8 cellular contexts compared by ENCODE assay signal in the genomic region with DNA sequence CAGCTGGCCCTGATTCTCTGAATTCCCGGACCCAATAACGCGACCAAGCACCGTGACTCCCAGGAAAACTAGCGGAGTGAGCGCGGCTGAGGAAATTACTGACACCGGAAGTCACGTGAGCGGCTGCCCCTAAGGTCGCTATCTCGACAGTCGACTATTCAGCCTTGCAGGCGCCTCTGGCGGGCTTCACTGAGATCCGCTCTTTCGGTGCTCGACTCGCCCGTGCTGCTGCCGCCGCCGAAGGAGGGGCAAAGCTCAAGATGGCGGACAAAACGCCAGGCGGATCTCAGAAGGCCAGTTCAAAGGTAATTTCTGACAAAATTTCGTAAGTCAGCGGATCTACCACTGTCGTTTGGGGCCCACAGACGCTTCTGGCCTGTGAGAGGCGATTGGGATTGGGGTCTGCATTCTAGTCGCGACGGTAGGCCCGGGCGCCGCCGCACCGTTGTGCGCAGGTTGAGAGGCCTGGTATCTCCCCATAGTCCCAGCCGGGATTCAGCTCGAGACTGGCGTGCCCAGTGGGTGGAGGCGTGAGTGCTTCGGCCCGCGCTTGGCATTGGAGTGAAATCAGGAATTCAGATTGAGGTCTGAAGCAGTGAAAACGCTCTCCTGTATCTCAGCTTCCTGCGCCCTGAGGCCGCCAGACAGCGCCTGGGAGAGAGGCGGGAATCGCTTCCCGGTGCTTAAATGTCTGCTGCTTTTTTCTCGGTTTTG. TPM values are rescaled to one million over a fixed set of nuclear protein-coding genes. Genes with fewer than 3 reads are reported as not detected.
A peak's percentile ranks its signal among the peaks of the same experiment; 100 is the strongest.
DNase-seq lines count a peak whose midpoint lies in the region; ATAC-seq and TF ChIP-seq lines count a peak whose summit lies in the region.

A gene (plus strand): TSS at position 202 of the 714 bp plus-strand sequence. CDS start 59 bp downstream, at position 261.

- H3K79me2 ChIP-seq in KMS-11 (ENCODE audit: insufficient read depth, low read depth) = peaks cover 51% of the 10 kb centered on the region

- peak within 1 kb of the TSS; percentile 97 for H3K9ac ChIP-seq in KMS-11

- H2AFZ ChIP-seq in KMS-11 (ENCODE audit: low read depth) = peak within 1 kb of the TSS; percentile 81

- TF ChIP-seq CTCF in KMS-11 (conservative IDR thresholded peaks at IDR 0.05; ENCODE audit: low read depth, low read length) (no peak), Peyer's patch (IDR thresholded peaks at IDR 0.05) (peak in 3 of 6 experiments; percentile 36 to 47 (median 39))

- no peaks in the 10 kb centered on the region for H3K36me3 ChIP-seq in KMS-11 (ENCODE audit: insufficient read depth)
- H3K36me3 ChIP-seq in Peyer's patch = no peaks in the 10 kb centered on the region
- H3K36me3 ChIP-seq in muscle layer of duodenum (ENCODE audit: control insufficient read depth in 1 of 2, insufficient read depth in 2 of 2, low read length in 2 of 2) = peaks cover 0 to 15% of the 10 kb centered on the region in 2 donors

- H3K4me3 ChIP-seq in KMS-11 (IDR thresholded peaks at IDR 0.05; ENCODE audit: insufficient read depth, low read depth, low read length) (peak within 1 kb of the TSS; percentile 91), Peyer's patch (peak within 1 kb of the TSS; percentile 71 to 98 (median 72)), muscle layer of duodenum (ENCODE audit: low read depth in 1 of 2, low read length in 2 of 2) (peak within 1 kb of the TSS; percentile 97 to 100)

- TF ChIP-seq POLR2A in Peyer's patch (IDR thresholded peaks at IDR 0.05) = peak; percentile 61 to 63

- no peaks in the 10 kb centered on the region for H3K27me3 ChIP-seq in KMS-11 (ENCODE audit: insufficient read depth, low read depth)
- H3K27me3 ChIP-seq in Peyer's patch = no peaks in the 10 kb centered on the region
- no peaks in the 10 kb centered on the region for H3K27me3 ChIP-seq in muscle layer of duodenum (ENCODE audit: low read depth, low read length)

- ATAC-seq in GM21737 (IDR thresholded peaks at IDR 0.05; ENCODE audit: unreplicated experiment) (peak; percentile 90), esophagus mucosa (peak; percentile 98)

- H3K27ac ChIP-seq in KMS-11 = peak within 1 kb of the TSS; percentile 89
- H3K27ac ChIP-seq in Peyer's patch = peak within 1 kb of the TSS; percentile 80 to 94 (median 83)
- peak within 1 kb of the TSS; percentile 98 for H3K27ac ChIP-seq in muscle layer of duodenum (ENCODE audit: low read length)

- peaks cover 20% of the 10 kb centered on the region for H4K20me1 ChIP-seq in KMS-11 (ENCODE audit: insufficient read depth)

- peaks cover 40% of the 10 kb centered on the region for H3K4me1 ChIP-seq in KMS-11 (ENCODE audit: low read depth, poor library complexity, severe bottlenecking)
- peaks cover 4 to 20% (median 5%) of the 10 kb centered on the region in 4 donors for H3K4me1 ChIP-seq in Peyer's patch
- H3K4me1 ChIP-seq in muscle layer of duodenum (ENCODE audit: control insufficient read depth in 1 of 2, insufficient read depth in 2 of 2, low read length in 2 of 2) = peaks cover 15 to 40% of the 10 kb centered on the region in 2 donors

- DNase-seq in DMS53 treated with DMSO at 0.1 percent for 48 hours (lab: John Stamatoyannopoulos, UW; ENCODE audit: unreplicated experiment) (peak; percentile 94), Peyer's patch (peak; percentile 95 to 98 (median 96))
- DNase-seq in activated T-cell treated with anti-CD3 and anti-CD28 coated beads, Interleukin-2, amount 50 U/mL, for 48 hours = peak; percentile 92 to 93
- DNase-seq in stimulated activated CD8-positive, alpha-beta memory T cell treated with anti-CD3 and anti-CD28 coated beads, Interleukin-7, amount 100 ng/mL, for 4 hours (ENCODE audit: low read depth in 2 of 2) = peak; percentile 84 to 89

- H3K9me3 ChIP-seq in Peyer's patch = no peaks in the 10 kb centered on the region
- no peaks in the 10 kb centered on the region for H3K9me3 ChIP-seq in muscle layer of duodenum (ENCODE audit: control insufficient read depth in 1 of 2, low read length in 2 of 2)

- H3K4me2 ChIP-seq in KMS-11 = peak within 1 kb of the TSS; percentile 88

RNA-seq across cellular contexts. Expression of the gene that starts here (rescaled TPM):
- total RNA-seq in Peyer's patch (100 to 1,000 TPM in 1 of 4 donors, 10 to 100 TPM in 3; 67.4 to 138 (median 78.8) TPM), esophagus mucosa (49.5 TPM)

Comparison
In these comparisons a context has a peak if more than half of its experiments do, and no peak if none do; other contexts are left out.
1. Peak in every context shown above with its lines: DNase-seq, ATAC-seq, H3K4me3 ChIP-seq and H3K27ac ChIP-seq.